In genomic region chr1:2606806-2607680, GRCh38 we compare ENCODE assay signal across 29 cellular contexts. TPM values are rescaled to one million over a fixed set of nuclear protein-coding genes. Genes with fewer than 3 reads are reported as not detected.
DNase-seq lines count a peak whose midpoint lies in the region; ATAC-seq, FAIRE-seq and TF ChIP-seq lines count a peak whose summit lies in the region.
"Had no signal": no experiment of that assay in that cellular context is flagged by ENCODE, and none has a peak within 500 bp of the region (broad histone marks: within the 10 kb centered on the region; RNA-seq: fewer than 3 reads in every experiment).

No MANE protein-coding gene starts in this region.

- ATAC-seq in K562, result no peak
- no peak for ATAC-seq in sciatic nerve
- ATAC-seq in HG02798 (IDR thresholded peaks at IDR 0.05; ENCODE audit: poor library complexity, unreplicated experiment), result no peak
- no peak for ATAC-seq in HG02981 (IDR thresholded peaks at IDR 0.05; ENCODE audit: unreplicated experiment)
- ATAC-seq: GM23338 had no signal

- H3K27ac Mint-ChIP-seq in CD14-positive monocyte, result peak overlapping the region in 1 of 7 donors; percentile 61
- H3K27ac Mint-ChIP-seq: activated B cell treated with CpG ODN at 0.5 μM for 24 hours; activated CD4-positive, alpha-beta T cell treated with anti-CD3 and anti-CD28 coated beads, Interleukin-2, amount 10 ng/mL, durations not matched to agents 7 days and 5 days; GM23338; mesothelial cell of epicardium had no signal

- intact Hi-C loops in CD14-positive monocyte (cut with micrococcal nuclease), result no loop called here
- intact Hi-C loops in K562 (cut with micrococcal nuclease), result no loop called here
- intact Hi-C loops in sciatic nerve (cut with DNase I), result no loop called here

- no peak for TF ChIP-seq POLR2A in K562 (conservative IDR thresholded peaks at IDR 0.05)

- H3K9me3 Mint-ChIP-seq in CD14-positive monocyte, result peaks cover 0 to 3% (median 0%) of the 10 kb centered on the region in 7 donors
- H3K9me3 Mint-ChIP-seq: activated B cell treated with CpG ODN at 0.5 μM for 24 hours, GM23338, mesothelial cell of epicardium had no signal

- H3K27me3 Mint-ChIP-seq in CD14-positive monocyte (ENCODE audit: low read depth in 3 of 3), result peaks cover 2 to 18% (median 13%) of the 10 kb centered on the region in 3 donors
- H3K27me3 Mint-ChIP-seq: activated CD4-positive, alpha-beta T cell treated with anti-CD3 and anti-CD28 coated beads, Interleukin-2, amount 10 ng/mL, durations not matched to agents 7 days and 5 days had no signal

- TF ChIP-seq RAD21 in K562 (CRISPR knock-in tag; conservative IDR thresholded peaks at IDR 0.05 in 1 of 2, IDR thresholded peaks at IDR 0.05 in 1 of 2), result no peak

- H3K36me3 Mint-ChIP-seq in CD14-positive monocyte, result no peaks in the 10 kb centered on the region
- H3K36me3 Mint-ChIP-seq: mesothelial cell of epicardium had no signal

- in situ Hi-C loops in K562 (cut with MboI), result no loop called here

- DNase-seq in CD14-positive monocyte (ENCODE audit: low spot score) (peak; percentile 41), K562 (ENCODE audit: extremely low read depth in 1 of 4, low spot score in 3 of 4) (no peak), islet precursor cell (peak; percentile 52), sciatic nerve (ENCODE audit: low spot score) (peak; percentile 54), MG63 (no peak)
- DNase-seq: activated B cell treated with CpG ODN at 0.5 μM for 24 hours; activated CD4-positive, alpha-beta T cell treated with anti-CD3 and anti-CD28 coated beads, Interleukin-2, amount 10 ng/mL, durations not matched to agents 7 days and 5 days; activated T-cell treated with anti-CD3 and anti-CD28 coated beads, Interleukin-2, amount 50 U/mL, for 48 hours; caudate nucleus; COR-L47; DMS53; effector memory CD4-positive, alpha-beta T cell; KBM-7; NCI-H1930; NCI-H510A; nucleus accumbens; stimulated activated naive CD4-positive, alpha-beta T cell treated with Interleukin-2 at 50 U/mL for 16 hours; T-helper 1 cell; uterus had no signal

- 8% methylated on average over 26 of the region's 37 CpGs for WGBS in K562 (ENCODE audit: insufficient coverage, low coverage, missing lambda C conversion rate)

- no peak for FAIRE-seq in K562 (lab: Jason Lieb, UNC)
- FAIRE-seq: HTR-8/SVneo had no signal

- peaks cover 0 to 52% of the 10 kb centered on the region in 2 experiments; a peak in 2 of 5 replicates for H3K4me1 ChIP-seq in K562 (replicated peaks in 1 of 2; ENCODE audit: control insufficient read depth in 2 of 2, insufficient read depth in 2 of 2, low read length in 2 of 2)
- H3K4me1 ChIP-seq: SJSA1, uterus had no signal

- CTCF ChIA-PET in K562 (lab: Yijun Ruan, JAX; ENCODE audit: low intra/inter-chr PET ratio), result no interaction called here

- H3K9ac ChIP-seq in K562 (ENCODE audit: insufficient read depth in 1 of 2, low read depth in 2 of 2, low read length in 2 of 2), result no peak overlapping the region

- no peak for TF ChIP-seq CTCF in CD14-positive monocyte (IDR thresholded peaks at IDR 0.05)
- TF ChIP-seq CTCF in K562 (IDR thresholded peaks at IDR 0.05 in 2 of 3, conservative IDR thresholded peaks at IDR 0.05 in 1 of 3; ENCODE audit: insufficient read depth in 2 of 3, low read depth in 1 of 3, low read length in 3 of 3), result no peak

- TF ChIP-seq EP300 in K562 (IDR thresholded peaks at IDR 0.05; ENCODE audit: low read length), result no peak

- no peak overlapping the region for H3K4me3 Mint-ChIP-seq in CD14-positive monocyte
- H3K4me3 Mint-ChIP-seq: activated B cell treated with CpG ODN at 0.5 μM for 24 hours; activated CD4-positive, alpha-beta T cell treated with anti-CD3 and anti-CD28 coated beads, Interleukin-2, amount 10 ng/mL, durations not matched to agents 7 days and 5 days; GM23338; mesothelial cell of epicardium had no signal

- H3K9me3 ChIP-seq in K562 (replicated peaks; ENCODE audit: control insufficient read depth, insufficient read depth, low read depth, low read length) (no peaks in the 10 kb centered on the region), MG63 (no peaks in the 10 kb centered on the region)
- H3K9me3 ChIP-seq: SJSA1, testis, uterus had no signal

- H2AFZ ChIP-seq in K562 (ENCODE audit: low read depth, low read length), result no peak overlapping the region
- H2AFZ ChIP-seq: GM23338 had no signal

- peaks cover 4% of the 10 kb centered on the region; the same call in 1 of the 2 replicates for H4K20me1 ChIP-seq in K562 (replicated peaks; ENCODE audit: control insufficient read depth, insufficient read depth, low read length)

- H3K27ac ChIP-seq in K562 (ENCODE audit: extremely low read depth, low read depth, low read length), result no peak overlapping the region
- H3K27ac ChIP-seq: coronary artery, SJSA1, testis, uterus had no signal

- H3K36me3 ChIP-seq in K562 (ENCODE audit: control insufficient read depth, insufficient read depth, low read length) (no peaks in the 10 kb centered on the region), MG63 (no peaks in the 10 kb centered on the region)
- H3K36me3 ChIP-seq: SJSA1, uterus had no signal

- POLR2A ChIA-PET in K562 (lab: Yijun Ruan, JAX), result no interaction called here

- H3K27me3 ChIP-seq in K562 (ENCODE audit: control insufficient read depth in 2 of 2, insufficient read depth in 2 of 2, low read length in 2 of 2), result peaks cover 22 to 60% of the 10 kb centered on the region in 2 experiments; a peak in 4 of 5 replicates
- no peaks in the 10 kb centered on the region for H3K27me3 ChIP-seq in MG63
- H3K27me3 ChIP-seq: testis had no signal

- H3K4me1 Mint-ChIP-seq in CD14-positive monocyte, result no peaks in the 10 kb centered on the region
- H3K4me1 Mint-ChIP-seq: activated B cell treated with CpG ODN at 0.5 μM for 24 hours; activated CD4-positive, alpha-beta T cell treated with anti-CD3 and anti-CD28 coated beads, Interleukin-2, amount 10 ng/mL, durations not matched to agents 7 days and 5 days; GM23338; mesothelial cell of epicardium had no signal

- H3K4me3 ChIP-seq in K562 (no peak overlapping the region), MG63 (no peak overlapping the region)
- H3K4me3 ChIP-seq: coronary artery, GM23338, SJSA1, testis, uterus had no signal

- no peaks in the 10 kb centered on the region for H3K79me2 ChIP-seq in K562 (ENCODE audit: control insufficient read depth, insufficient read depth, low read length)

- H3K4me2 ChIP-seq in K562 (ENCODE audit: insufficient read depth, low read length), result no peak overlapping the region
- H3K4me2 ChIP-seq: GM23338 had no signal

- BruUV-seq in K562 (replicated peaks; lab: Mats Ljungman, UMichigan), result no TSS peak

- H3K9me1 ChIP-seq in K562 (ENCODE audit: control insufficient read depth, insufficient read depth, low read length), result no peaks in the 10 kb centered on the region

RNA-seq across cellular contexts. Expression of gene PRXL2B, which starts 20.5 kb away (rescaled TPM):
- 1 to 10 TPM; 3.6 to 6.0 TPM for polyA plus RNA-seq in CD14-positive monocyte
- total RNA-seq in K562 (2011; cell fraction: chromatin; rRNA removed; ENCODE audit: low replicate concordance), result 4.0 and 14.5 TPM in 2 replicates
- 13.0 and 14.3 TPM in 2 replicates for total RNA-seq in K562 (2011; cell fraction: nucleolus; rRNA removed)
- total RNA-seq in K562 (2011; cell fraction: nucleoplasm; rRNA removed), result 5.5 and 8.1 TPM in 2 replicates
- total RNA-seq in K562 (2014; rRNA removed), result 14.0 and 16.4 TPM in 2 replicates
- total RNA-seq in K562 (2014; rRNA removed; fragmentation: Illumina TruSeq; extraction: Trizol), result 3.3 and 4.1 TPM in 2 replicates
- total RNA-seq in K562 (2015; rRNA removed; fragmentation: Illumina TruSeq; extraction: Trizol), result 11.8 TPM in 2 replicates
- total RNA-seq in K562 (2021), result 25.3 and 28.1 TPM in 2 replicates
- 6.7 and 7.0 TPM in 2 replicates for polyA plus RNA-seq in K562 (2011; rRNA removed)
- 9.9 and 25.7 TPM in 2 replicates for polyA plus RNA-seq in K562 (2011; cell fraction: cytosol; rRNA removed)
- polyA plus RNA-seq in K562 (2011; cell fraction: nucleus; rRNA removed), result 20.2 and 28.6 TPM in 2 replicates
- 11.9 and 22.1 TPM in 2 replicates for polyA plus RNA-seq in K562 (2012)
- polyA plus RNA-seq in K562 (2014; fragmentation: Illumina TruSeq; extraction: Trizol), result 15.2 and 16.6 TPM in 2 replicates
- 1 to 10 TPM in 1 of 2 experiments, under 1 TPM in 1; 0.99 to 1.7 TPM for polyA plus RNA-seq in K562 (2014; fragmentation: Nextera tagmentation; extraction: Ambion mirVana)
- 17.6 and 20.7 TPM in 2 replicates for polyA plus RNA-seq in K562 (2014; rRNA removed)
- polyA minus RNA-seq in K562 (2011; rRNA and poly(A)+ RNA removed), result 1.8 and 4.0 TPM in 2 replicates
- polyA minus RNA-seq in K562 (2011; cell fraction: cytosol; rRNA and poly(A)+ RNA removed), result 3.9 and 7.0 TPM in 2 replicates
- polyA minus RNA-seq in K562 (2011; cell fraction: nucleus; rRNA and poly(A)+ RNA removed), result 5.4 and 6.8 TPM in 2 replicates
- total RNA-seq in sciatic nerve, result 23.9 TPM
- 9.6 and 12.3 TPM in 2 replicates for total RNA-seq in MG63 (2014; rRNA removed; shearing (Covaris generic); ENCODE audit: low replicate concordance)

RNA-seq across cellular contexts. Expression of gene MMEL1, which starts 25.8 kb away (rescaled TPM):
- polyA plus RNA-seq in CD14-positive monocyte, result 1 to 10 TPM; 1.1 to 4.4 TPM
- not detected in 2 replicates for total RNA-seq in K562 (2011; cell fraction: chromatin; rRNA removed; ENCODE audit: low replicate concordance)
- total RNA-seq in K562 (2011; cell fraction: nucleolus; rRNA removed), result not detected in 2 replicates
- total RNA-seq in K562 (2011; cell fraction: nucleoplasm; rRNA removed), result not detected in 2 replicates
- not detected in 2 replicates for total RNA-seq in K562 (2014; rRNA removed)
- total RNA-seq in K562 (2014; rRNA removed; fragmentation: Illumina TruSeq; extraction: Trizol), result not detected in 2 replicates
- not detected in 2 replicates for total RNA-seq in K562 (2015; rRNA removed; fragmentation: Illumina TruSeq; extraction: Trizol)
- total RNA-seq in K562 (2021), result not detected in 2 replicates
- not detected in 2 replicates for polyA plus RNA-seq in K562 (2011; rRNA removed)
- not detected in 2 replicates for polyA plus RNA-seq in K562 (2011; cell fraction: cytosol; rRNA removed)
- 0.11 and 0.18 TPM in 2 replicates for polyA plus RNA-seq in K562 (2011; cell fraction: nucleus; rRNA removed)
- 0.11 TPM in 1 of 2 replicates, not detected in the other for polyA plus RNA-seq in K562 (2012)
- polyA plus RNA-seq in K562 (2014; fragmentation: Illumina TruSeq; extraction: Trizol), result not detected in 2 replicates
- polyA plus RNA-seq in K562 (2014; fragmentation: Nextera tagmentation; extraction: Ambion mirVana), result not detected
- polyA plus RNA-seq in K562 (2014; rRNA removed), result not detected in 2 replicates
- polyA minus RNA-seq in K562 (2011; rRNA and poly(A)+ RNA removed), result not detected in 2 replicates
- not detected in 2 replicates for polyA minus RNA-seq in K562 (2011; cell fraction: cytosol; rRNA and poly(A)+ RNA removed)
- not detected in 2 replicates for polyA minus RNA-seq in K562 (2011; cell fraction: nucleus; rRNA and poly(A)+ RNA removed)
- 1.7 TPM for total RNA-seq in sciatic nerve
- not detected in 2 replicates for total RNA-seq in MG63 (2014; rRNA removed; shearing (Covaris generic); ENCODE audit: low replicate concordance)
- total RNA-seq: activated B cell treated with CpG ODN at 0.5 μM for 24 hours, epithelial cell of proximal tubule, MCF 10A, SJSA1 had no signal

RNA-seq across cellular contexts. Expression of gene TNFRSF14, which starts 50.9 kb away (rescaled TPM):
- polyA plus RNA-seq in CD14-positive monocyte (10 to 100 TPM; 62.1 to 64.4 TPM), K562 (2011; rRNA removed) (0.68 and 1.3 TPM in 2 replicates), K562 (2014; fragmentation: Illumina TruSeq; extraction: Trizol) (0.58 and 0.89 TPM in 2 replicates), K562 (2014; fragmentation: Nextera tagmentation; extraction: Ambion mirVana) (not detected), K562 (2014; rRNA removed) (1.6 and 2.3 TPM in 2 replicates)
- 2.5 and 7.5 TPM in 2 replicates for total RNA-seq in K562 (2011; cell fraction: chromatin; rRNA removed; ENCODE audit: low replicate concordance)
- 4.8 and 5.5 TPM in 2 replicates for total RNA-seq in K562 (2011; cell fraction: nucleolus; rRNA removed)
- 3.3 and 3.4 TPM in 2 replicates for total RNA-seq in K562 (2011; cell fraction: nucleoplasm; rRNA removed)
- total RNA-seq in K562 (2014; rRNA removed) (0.68 and 0.73 TPM in 2 replicates), K562 (2014; rRNA removed; fragmentation: Illumina TruSeq; extraction: Trizol) (0.11 and 0.16 TPM in 2 replicates), K562 (2015; rRNA removed; fragmentation: Illumina TruSeq; extraction: Trizol) (1.1 and 1.3 TPM in 2 replicates), K562 (2021) (1.8 and 2.1 TPM in 2 replicates), sciatic nerve (73.3 TPM)
- 0.97 and 1.0 TPM in 2 replicates for polyA plus RNA-seq in K562 (2011; cell fraction: cytosol; rRNA removed)
- 11.2 and 14.0 TPM in 2 replicates for polyA plus RNA-seq in K562 (2011; cell fraction: nucleus; rRNA removed)
- polyA plus RNA-seq in K562 (2012), result 3.3 and 11.5 TPM in 2 replicates
- polyA minus RNA-seq in K562 (2011; rRNA and poly(A)+ RNA removed), result 0.15 and 0.18 TPM in 2 replicates
- not detected in 2 replicates for polyA minus RNA-seq in K562 (2011; cell fraction: cytosol; rRNA and poly(A)+ RNA removed)
- polyA minus RNA-seq in K562 (2011; cell fraction: nucleus; rRNA and poly(A)+ RNA removed), result 1.6 and 2.0 TPM in 2 replicates
- total RNA-seq in MG63 (2014; rRNA removed; shearing (Covaris generic); ENCODE audit: low replicate concordance), result 0.15 and 4.5 TPM in 2 replicates
- total RNA-seq: GM23338 had no signal
- polyA plus RNA-seq: GM23338 had no signal

Comparison
In these comparisons a context has a peak if more than half of its experiments do, and no peak if none do; other contexts are left out.
1. DNase-seq: peak in CD14-positive monocyte (single experiment), islet precursor cell (single experiment) and sciatic nerve (single experiment); none in K562 (0 of 4) and MG63 (single experiment).